2 cellular contexts compared by ENCODE assay signal in genomic region chr12:53486730-53487487, GRCh38.
A peak's percentile ranks its signal among the peaks of the same experiment; 100 is the strongest.
TF ChIP-seq lines count a peak whose summit lies in the region.

No MANE protein-coding gene starts in this region.

TF ChIP-seq in WTC11, 78 proteins besides CTCF, POLR2A, EP300 and RAD21:
- TF ChIP-seq IRF1 (CRISPR knock-in tag; IDR thresholded peaks at IDR 0.05) (no peak), GABPB1 (CRISPR knock-in tag; IDR thresholded peaks at IDR 0.05) (0 out of 2 replicates have a peak, but pooled peaks have one; percentile 13)

TF ChIP-seq in HepG2, 621 proteins besides CTCF, POLR2A, EP300 and RAD21:
- TF ChIP-seq CENPBD1 (CRISPR knock-in tag; IDR thresholded peaks at IDR 0.05; ENCODE audit: borderline replicate concordance, low read depth) (no peak), MTA3 (CRISPR knock-in tag; IDR thresholded peaks at IDR 0.05) (no peak), AGO2 (optimal IDR thresholded peaks at IDR 0.05; ENCODE audit: low read depth, low read length) (peak; percentile 95), ZNF407 (CRISPR knock-in tag; IDR thresholded peaks at IDR 0.05; ENCODE audit: not compliant biosample characterization) (no peak), AGO1 (IDR thresholded peaks at IDR 0.05; ENCODE audit: low read depth, low read length, poor library complexity, severe bottlenecking) (peak; percentile 81), POLR2G (IDR thresholded peaks at IDR 0.05; ENCODE audit: low read depth, low read length) (peak; percentile 36; the same call in 1 of the 2 replicates), RFX3 (CRISPR knock-in tag; IDR thresholded peaks at IDR 0.05) (no peak), ZNF260 (CRISPR knock-in tag; IDR thresholded peaks at IDR 0.05; ENCODE audit: borderline replicate concordance, low read depth) (no peak), PPARG (CRISPR knock-in tag; conservative IDR thresholded peaks at IDR 0.05) (no peak)
TF ChIP-seq in HepG2: peak in this region for 3.
